ENCODE assay signal across 26 cellular contexts in the genomic region with DNA sequence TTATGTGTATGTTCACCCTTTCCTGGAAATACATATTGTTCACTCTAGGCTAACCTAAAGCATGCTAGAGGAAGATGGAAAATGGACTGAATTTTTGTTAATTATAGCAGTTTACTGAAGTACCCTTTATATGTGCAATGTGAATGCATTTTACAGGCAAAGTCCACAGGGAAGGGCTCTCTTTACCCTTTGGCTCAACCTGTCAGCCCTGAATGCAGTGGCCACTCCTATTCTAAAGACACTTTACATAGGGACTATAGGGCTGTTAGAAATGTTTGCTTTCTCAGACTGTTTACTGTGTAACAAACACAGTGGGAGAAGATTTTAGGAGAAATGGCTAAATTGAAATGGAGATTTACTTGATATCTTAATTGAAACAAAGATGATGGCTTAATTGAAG.
"Had no signal": no experiment of that assay in that cellular context is flagged by ENCODE, and none has a peak within 500 bp of the region (broad histone marks: within the 10 kb centered on the region; RNA-seq: fewer than 3 reads in every experiment).

No MANE protein-coding gene starts in this region.

- H3K4me3 ChIP-seq: ascending aorta, esophagus muscularis mucosa, gastrocnemius medialis had no signal

- H3K9me3 ChIP-seq: ascending aorta, esophagus muscularis mucosa, gastrocnemius medialis had no signal

- H3K27ac ChIP-seq: ascending aorta, esophagus muscularis mucosa, foreskin keratinocyte, gastrocnemius medialis had no signal

- H3K4me1 ChIP-seq: foreskin keratinocyte, gastrocnemius medialis had no signal

- H3K36me3 ChIP-seq: ascending aorta, esophagus muscularis mucosa, gastrocnemius medialis had no signal

- DNase-seq: activated CD4-positive, alpha-beta memory T cell treated with anti-CD3 and anti-CD28 coated beads for 36 hours; activated CD4-positive, alpha-beta T cell treated with anti-CD3 and anti-CD28 coated beads for 36 hours; activated CD4-positive, alpha-beta T cell treated with anti-CD3 and anti-CD28 coated beads, Interleukin-2, amount 10 ng/mL, durations not matched to agents 24 days and 14 days; activated CD4-positive, CD25-positive, alpha-beta regulatory T cell; activated CD4-positive, CD25-positive, alpha-beta regulatory T cell treated with anti-CD3 and anti-CD28 coated beads, Interleukin-2, amount 50 U/mL, for 72 hours; activated CD8-positive, alpha-beta memory T cell treated with anti-CD3 and anti-CD28 coated beads, Interleukin-2, amount 10 ng/mL, durations not matched to agents 7 days and 5 days; activated CD8-positive, alpha-beta memory T cell treated with anti-CD3 and anti-CD28 coated beads, Interleukin-2, amount 50 U/mL, for 4 hours; activated CD8-positive, alpha-beta T cell treated with anti-CD3 and anti-CD28 coated beads, Interleukin-2, amount 10 ng/mL, durations not matched to agents 7 days and 5 days; activated gamma-delta T cell; activated naive CD4-positive, alpha-beta T cell; activated naive CD4-positive, alpha-beta T cell treated with anti-CD3 and anti-CD28 coated beads, Interleukin-2, amount 10 ng/mL, durations not matched to agents 7 days and 5 days; activated naive CD8-positive, alpha-beta T cell treated with anti-CD3 and anti-CD28 coated beads, Interleukin-2, amount 10 ng/mL, durations not matched to agents 7 days and 5 days; activated T-cell treated with anti-CD3 and anti-CD28 coated beads, Interleukin-2, amount 50 U/mL, for 1 hour; activated T-cell treated with anti-CD3 and anti-CD28 coated beads, Interleukin-2, amount 50 U/mL, for 72 hours; cortex of kidney; dermis blood vessel endothelial cell; effector CD4-positive, alpha-beta T cell; effector memory CD8-positive, alpha-beta T cell; erythroblast; foreskin keratinocyte; gastrocnemius medialis; glutamatergic neuron; T-helper 2 cell had no signal

- H3K27me3 ChIP-seq: ascending aorta, esophagus muscularis mucosa, foreskin keratinocyte, gastrocnemius medialis had no signal

- ATAC-seq: activated CD4-positive, alpha-beta T cell treated with anti-CD3 and anti-CD28 coated beads for 36 hours; activated CD8-positive, alpha-beta memory T cell treated with anti-CD3 and anti-CD28 coated beads, Interleukin-2, amount 10 ng/mL, durations not matched to agents 7 days and 5 days; activated CD8-positive, alpha-beta T cell treated with anti-CD3 and anti-CD28 coated beads, Interleukin-2, amount 10 ng/mL, durations not matched to agents 7 days and 5 days; activated naive CD4-positive, alpha-beta T cell treated with anti-CD3 and anti-CD28 coated beads, Interleukin-2, amount 50 U/mL, for 72 hours; activated T-cell treated with anti-CD3 and anti-CD28 coated beads, Interleukin-2, amount 50 U/mL, for 72 hours; effector memory CD8-positive, alpha-beta T cell; foreskin keratinocyte; gastrocnemius medialis had no signal
